ENCODE assay signal across 24 cellular contexts in genomic region chr10:69693886-69694285, GRCh38.
"Had no signal": no experiment of that assay in that cellular context is flagged by ENCODE, and none has a peak within 500 bp of the region (broad histone marks: within the 10 kb centered on the region; RNA-seq: fewer than 3 reads in every experiment).

No MANE protein-coding gene starts in this region.

- H3K4me3 ChIP-seq: colonic mucosa, esophagus squamous epithelium, gastrocnemius medialis, heart right ventricle, left lung, lower lobe of right lung had no signal

- H3K36me3 ChIP-seq: colonic mucosa, esophagus squamous epithelium, gastrocnemius medialis, heart right ventricle, left lung, lower lobe of right lung had no signal

- H3K9me3 ChIP-seq: colonic mucosa, esophagus squamous epithelium, gastrocnemius medialis, heart right ventricle, left lung, lower lobe of right lung had no signal

- ATAC-seq: effector memory CD8-positive, alpha-beta T cell; esophagus mucosa; gastrocnemius medialis; heart right ventricle; left cardiac atrium; left lung; left ventricle myocardium superior; lower lobe of right lung had no signal

- H3K4me1 ChIP-seq: colonic mucosa, esophagus squamous epithelium, gastrocnemius medialis, left lung, lower lobe of right lung had no signal

- H3K27me3 ChIP-seq: colonic mucosa, esophagus squamous epithelium, gastrocnemius medialis, heart right ventricle, left lung had no signal

- FAIRE-seq: endometrium, islet of Langerhans, keratinocyte had no signal

- DNase-seq: colonic mucosa; cortex of kidney; effector CD8-positive, alpha-beta T cell; effector memory CD8-positive, alpha-beta T cell; endodermal cell; erythroblast; esophagus squamous epithelium; foreskin fibroblast; foreskin melanocyte; gastrocnemius medialis; glutamatergic neuron; heart right ventricle; hippocampal formation; left cardiac atrium; left lung; left ventricle myocardium superior; lower lobe of right lung; mesenchymal stem cell; midbrain had no signal

- H3K27ac ChIP-seq: colonic mucosa, epithelial cell of prostate, esophagus squamous epithelium, gastrocnemius medialis, heart right ventricle, left lung, lower lobe of right lung had no signal
